18 cellular contexts compared by ENCODE assay signal in genomic region chr20:2619961-2620595, GRCh38. TPM values are rescaled to one million over a fixed set of nuclear protein-coding genes. Genes with fewer than 3 reads are reported as not detected.
DNase-seq lines count a peak whose midpoint lies in the region; ATAC-seq and TF ChIP-seq lines count a peak whose summit lies in the region.
"Had no signal": no experiment of that assay in that cellular context is flagged by ENCODE, and none has a peak within 500 bp of the region (broad histone marks: within the 10 kb centered on the region; RNA-seq: fewer than 3 reads in every experiment).

No MANE protein-coding gene starts in this region.

- DNase-seq in GM23248, result peak; percentile 19
- peak; percentile 86 for DNase-seq in RKO (ENCODE audit: low spot score)
- DNase-seq in epithelial cell of esophagus (ENCODE audit: low read depth), result peak; percentile 68
- DNase-seq in myocyte (ENCODE audit: low read depth), result peak; percentile 49
- DNase-seq in activated CD4-positive, alpha-beta T cell treated with anti-CD3 and anti-CD28 coated beads for 1 hour, result no peak
- no peak for DNase-seq in anterior cingulate cortex (lab: John Stamatoyannopoulos, UW)
- DNase-seq: activated naive CD4-positive, alpha-beta T cell treated with anti-CD3 and anti-CD28 coated beads for 36 hours; effector memory CD4-positive, alpha-beta T cell; gastrocnemius medialis; naive B cell; NCI-H1436 treated with DMSO at 0.1 percent for 48 hours; NCI-H82; posterior cingulate gyrus; spleen; thyroid gland had no signal

- ATAC-seq in GM21367 (IDR thresholded peaks at IDR 0.05; ENCODE audit: unreplicated experiment), result no peak
- ATAC-seq in HG02970 (IDR thresholded peaks at IDR 0.05; ENCODE audit: low FRiP score, unreplicated experiment), result no peak
- ATAC-seq: gastrocnemius medialis, Panc1 had no signal

- H3K27ac ChIP-seq in GM23248, result no peak overlapping the region
- H3K27ac ChIP-seq: gastrocnemius medialis, spleen, thyroid gland had no signal

- H3K9ac ChIP-seq in GM23248, result no peak overlapping the region

- no peak overlapping the region for H3K4me3 ChIP-seq in GM23248
- H3K4me3 ChIP-seq in epithelial cell of esophagus (ENCODE audit: low read length), result no peak overlapping the region
- H3K4me3 ChIP-seq: gastrocnemius medialis, spleen, thyroid gland had no signal

- in situ Hi-C loops in GM23248 (cut with MboI), result no loop called here

- H3K27me3 ChIP-seq in GM23248 (replicated peaks; ENCODE audit: insufficient read depth), result peaks cover 48% of the 10 kb centered on the region
- H3K27me3 ChIP-seq: gastrocnemius medialis, thyroid gland had no signal

- no peaks in the 10 kb centered on the region for H3K9me3 ChIP-seq in GM23248 (ENCODE audit: low read depth)
- H3K9me3 ChIP-seq: gastrocnemius medialis, thyroid gland had no signal

- WGBS in GM23248 (ENCODE audit: low coverage in 1 of 2, low lambda C conversion rate in 2 of 2, missing lambda C conversion rate in 2 of 2), 2 experiments, result 52 to 60% methylated on average over 3 of the region's 3 CpGs

- no peaks in the 10 kb centered on the region for H3K9me2 ChIP-seq in GM23248 (ENCODE audit: insufficient read depth)

- H3K79me2 ChIP-seq in GM23248 (ENCODE audit: insufficient read depth), result no peaks in the 10 kb centered on the region

- TF ChIP-seq CTCF in epithelial cell of esophagus (IDR thresholded peaks at IDR 0.05; ENCODE audit: insufficient read depth, low read depth, low read length, missing control alignments), result no peak

- no peak overlapping the region for H2AFZ ChIP-seq in GM23248

- H3K4me2 ChIP-seq in GM23248 (ENCODE audit: unreplicated experiment), result no peak overlapping the region

- H3F3A ChIP-seq in GM23248 (ENCODE audit: insufficient read depth), result 0 out of 2 replicates have a peak, but pooled peaks cover 3% of the 10 kb centered on the region

- H3K36me3 ChIP-seq in GM23248 (ENCODE audit: low read depth), result no peaks in the 10 kb centered on the region
- H3K36me3 ChIP-seq: gastrocnemius medialis, spleen, thyroid gland had no signal

- no peaks in the 10 kb centered on the region for H3K4me1 ChIP-seq in GM23248 (ENCODE audit: insufficient read depth)
- H3K4me1 ChIP-seq: gastrocnemius medialis, spleen, thyroid gland had no signal

- H4K20me1 ChIP-seq in GM23248 (ENCODE audit: insufficient read depth), result no peaks in the 10 kb centered on the region

RNA-seq across cellular contexts. Expression of gene NOP56, which starts 32.4 kb away (rescaled TPM):
- total RNA-seq in GM23248 (2014; rRNA removed; shearing (Covaris generic)), result 123 and 130 TPM in 2 replicates
- polyA plus RNA-seq in GM23248 (2016; fragmentation: Nextera tagmentation; extraction: Ambion mirVana), result 139 and 149 TPM in 2 replicates
- total RNA-seq in myocyte, result 92.1 and 94.2 TPM in 2 replicates
- 93.2 TPM for polyA plus RNA-seq in myocyte (2012)

RNA-seq across cellular contexts. Expression of gene IDH3B, which starts 43.9 kb away (rescaled TPM):
- total RNA-seq in GM23248 (2014; rRNA removed; shearing (Covaris generic)), result 76.3 and 91.1 TPM in 2 replicates
- polyA plus RNA-seq in GM23248 (2016; fragmentation: Nextera tagmentation; extraction: Ambion mirVana), result 75.6 and 79.5 TPM in 2 replicates
- 128 and 138 TPM in 2 replicates for total RNA-seq in myocyte
- 86.5 TPM for polyA plus RNA-seq in myocyte (2012)

Comparison
In these comparisons a context has a peak if more than half of its experiments do, and no peak if none do; other contexts are left out.
1. DNase-seq: peak in GM23248 (single experiment), RKO (single experiment), epithelial cell of esophagus (single experiment) and myocyte (single experiment); none in activated CD4-positive, alpha-beta T cell treated with anti-CD3 and anti-CD28 coated beads for 1 hour (single experiment) and anterior cingulate cortex (0 of 58).